Comparison of ENCODE assay signal across 8 cellular contexts in the genomic region with DNA sequence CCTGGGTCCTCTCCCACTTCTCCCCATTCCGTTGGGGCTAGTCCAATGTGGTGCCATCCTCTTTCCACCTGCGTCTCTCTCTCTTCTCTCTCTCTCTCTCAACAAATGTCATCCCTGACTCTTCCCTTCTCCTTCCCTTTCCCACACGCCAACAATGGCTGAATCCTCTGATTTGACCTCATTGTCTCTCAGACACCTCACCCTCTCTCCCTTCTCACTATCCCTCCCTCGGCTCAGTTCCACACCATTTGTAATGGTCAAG. TPM values are rescaled to one million over a fixed set of nuclear protein-coding genes. Genes with fewer than 3 reads are reported as not detected.
DNase-seq lines count a peak whose midpoint lies in the region; ATAC-seq and TF ChIP-seq lines count a peak whose summit lies in the region.

No MANE protein-coding gene starts in this region.

- H3K4me3 ChIP-seq in right atrium auricular region (peak overlapping the region; percentile 93 to 95), brain microvascular endothelial cell (ENCODE audit: low read depth, low read length) (peak overlapping the region; percentile 89), mononuclear cell (ENCODE audit: low read length) (peak overlapping the region; percentile 76)

- H3K4me1 ChIP-seq in right atrium auricular region: peaks cover 0 to 12% of the 10 kb centered on the region in 2 donors
- H3K4me1 ChIP-seq in mononuclear cell (ENCODE audit: insufficient read depth, low read length): peaks cover 23% of the 10 kb centered on the region

- H3K27ac ChIP-seq in right atrium auricular region (peak overlapping the region; percentile 90 to 94), brain microvascular endothelial cell (no peak overlapping the region)

- ATAC-seq in left cardiac atrium (no peak), GM21360 (IDR thresholded peaks at IDR 0.05; ENCODE audit: unreplicated experiment) (no peak), GM21717 (IDR thresholded peaks at IDR 0.05; ENCODE audit: unreplicated experiment) (no peak)

- intact Hi-C loops in left cardiac atrium (cut with DNase I): no loop called here

- no peaks in the 10 kb centered on the region for H3K27me3 ChIP-seq in right atrium auricular region
- H3K27me3 ChIP-seq in brain microvascular endothelial cell (replicated peaks): no peaks in the 10 kb centered on the region
- no peaks in the 10 kb centered on the region for H3K27me3 ChIP-seq in mononuclear cell (ENCODE audit: insufficient read depth, low read length)

- TF ChIP-seq CTCF in right atrium auricular region (IDR thresholded peaks at IDR 0.05) (no peak), brain microvascular endothelial cell (IDR thresholded peaks at IDR 0.05; ENCODE audit: low read depth, low read length, missing control alignments) (no peak)

- in situ Hi-C loops in brain microvascular endothelial cell (cut with HindIII; ENCODE audit: low pct_ligation_motif_present, low sequenced_read_pairs): loop anchor here (25.0 kb wide), 1 partner anchor 1261 kb away; a partner anchor contains a TSS

- H3K36me3 ChIP-seq in right atrium auricular region (no peaks in the 10 kb centered on the region), brain microvascular endothelial cell (replicated peaks) (no peaks in the 10 kb centered on the region)

- H3K9me3 ChIP-seq in right atrium auricular region (no peaks in the 10 kb centered on the region), mononuclear cell (ENCODE audit: low read depth, low read length) (no peaks in the 10 kb centered on the region)

- DNase-seq in right atrium auricular region (ENCODE audit: low spot score): no peak
- no peak for DNase-seq in left cardiac atrium
- DNase-seq in brain microvascular endothelial cell: no peak
- DNase-seq in HuH-7 (ENCODE audit: low spot score): no peak
- no peak for DNase-seq in nucleus accumbens (lab: John Stamatoyannopoulos, UW)

RNA-seq across cellular contexts. Expression of a gene that starts 0.6 kb away (rescaled TPM):
- total RNA-seq in right atrium auricular region (1 to 10 TPM; 3.4 to 5.8 TPM), left cardiac atrium (1 to 10 TPM; 3.8 to 5.4 TPM), mononuclear cell (16.8 TPM)

RNA-seq across cellular contexts. Expression of a gene that starts 22.8 kb away (rescaled TPM):
- total RNA-seq in right atrium auricular region (10 to 100 TPM; 19.8 to 25.2 TPM), left cardiac atrium (10 to 100 TPM; 31.3 to 31.5 TPM), mononuclear cell (44.0 TPM)
